22 cellular contexts compared by ENCODE assay signal in the genomic region with DNA sequence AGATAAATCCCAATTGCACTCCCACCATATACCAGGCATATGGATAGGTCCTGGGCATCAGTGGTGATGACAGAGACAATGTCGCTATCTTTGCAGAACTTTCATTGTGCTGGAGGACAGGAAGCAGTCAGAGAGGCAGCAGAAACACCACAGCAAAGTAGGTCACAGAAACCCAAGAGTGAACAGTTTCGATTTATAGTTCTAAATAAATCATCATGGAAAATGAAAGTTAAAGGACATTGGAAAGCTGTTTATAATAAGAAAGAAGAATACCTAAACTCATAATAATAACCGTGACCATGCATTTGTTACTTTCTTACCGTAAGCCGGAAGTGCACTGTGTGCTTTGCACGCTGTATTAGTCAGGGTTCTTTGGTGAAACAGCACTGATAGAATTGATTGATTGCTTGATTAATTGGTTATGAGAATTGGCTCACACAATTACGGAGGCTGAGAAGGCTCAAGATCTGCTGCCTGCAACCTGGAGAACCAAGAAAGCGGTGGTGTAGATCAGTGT. TPM values are rescaled to one million over a fixed set of nuclear protein-coding genes. Genes with fewer than 3 reads are reported as not detected.
DNase-seq lines count a peak whose midpoint lies in the region; ATAC-seq and TF ChIP-seq lines count a peak whose summit lies in the region.
"Had no signal": no experiment of that assay in that cellular context is flagged by ENCODE, and none has a peak within 500 bp of the region (broad histone marks: within the 10 kb centered on the region; RNA-seq: fewer than 3 reads in every experiment).

No MANE protein-coding gene starts in this region.

- intact Hi-C loops in A673 (cut with micrococcal nuclease; ENCODE audit: unreplicated experiment), result no loop called here

- peak overlapping the region; percentile 67 for H3K27ac Mint-ChIP-seq in T-helper 2 cell treated with Interferon-gamma antibody and Interleukin-4, amounts not matched to agents 5 μg/mL and 100 μg/mL, for 36 hours
- peak overlapping the region; percentile 54 for H3K27ac Mint-ChIP-seq in activated naive CD8-positive, alpha-beta T cell treated with anti-CD3 and anti-CD28 coated beads for 36 hours
- H3K27ac Mint-ChIP-seq: dendritic cell treated with granulocyte-macrophage colony-stimulating factor and Interleukin-4, amounts not matched to agents 40 ng/mL and 50 ng/mL, for 4 days; mesothelial cell of epicardium; stimulated activated memory B cell treated with anti-CD40 and anti-IgM and Interleukin-4, amounts not matched to agents 10 μg/mL and 1 μg/mL and 100 μg/mL, for 72 hours had no signal

- CTCF ChIA-PET in A673 (lab: Charles Lee), result no interaction called here

- no peaks in the 10 kb centered on the region for H3K4me1 ChIP-seq in A673 (ENCODE audit: insufficient read depth, low read length, poor library complexity, severe bottlenecking)
- H3K4me1 ChIP-seq: Caco-2, esophagus muscularis mucosa, right lobe of liver had no signal

- no peaks in the 10 kb centered on the region for H3K9me3 Mint-ChIP-seq in T-helper 2 cell treated with Interferon-gamma antibody and Interleukin-4, amounts not matched to agents 5 μg/mL and 100 μg/mL, for 36 hours
- H3K9me3 Mint-ChIP-seq in activated naive CD8-positive, alpha-beta T cell treated with anti-CD3 and anti-CD28 coated beads for 36 hours, result peaks cover 3% of the 10 kb centered on the region
- H3K9me3 Mint-ChIP-seq: dendritic cell treated with granulocyte-macrophage colony-stimulating factor and Interleukin-4, amounts not matched to agents 40 ng/mL and 50 ng/mL, for 4 days; mesothelial cell of epicardium had no signal

- no peaks in the 10 kb centered on the region for H3K36me3 ChIP-seq in A673 (ENCODE audit: insufficient read depth, low read length, poor library complexity, severe bottlenecking)
- H3K36me3 ChIP-seq: esophagus muscularis mucosa, right lobe of liver had no signal

- H3K4me3 Mint-ChIP-seq in T-helper 2 cell treated with Interferon-gamma antibody and Interleukin-4, amounts not matched to agents 5 μg/mL and 100 μg/mL, for 36 hours, result peak overlapping the region; percentile 32
- H3K4me3 Mint-ChIP-seq in activated naive CD8-positive, alpha-beta T cell treated with anti-CD3 and anti-CD28 coated beads for 36 hours, result no peak overlapping the region
- H3K4me3 Mint-ChIP-seq: dendritic cell treated with granulocyte-macrophage colony-stimulating factor and Interleukin-4, amounts not matched to agents 40 ng/mL and 50 ng/mL, for 4 days; mesothelial cell of epicardium; stimulated activated memory B cell treated with anti-CD40 and anti-IgM and Interleukin-4, amounts not matched to agents 10 μg/mL and 1 μg/mL and 100 μg/mL, for 72 hours had no signal

- DNase-seq in activated naive CD4-positive, alpha-beta T cell treated with Interleukin-2 at 50 U/mL for 16 hours, result peak; percentile 46
- no peak for DNase-seq in activated naive CD4-positive, alpha-beta T cell treated with anti-CD3 and anti-CD28 coated beads, Interleukin-2, amount 50 U/mL, for 16 hours
- no peak for DNase-seq in T-helper 2 cell treated with Interferon-gamma antibody and Interleukin-4, amounts not matched to agents 5 μg/mL and 100 μg/mL, for 36 hours (ENCODE audit: low spot score)
- no peak for DNase-seq in activated naive CD8-positive, alpha-beta T cell treated with anti-CD3 and anti-CD28 coated beads for 36 hours
- no peak for DNase-seq in stimulated activated naive CD8-positive, alpha-beta T cell treated with anti-CD3 and anti-CD28 coated beads, Interleukin-15, Interleukin-2, amounts not matched to agents 100 U/mL and 50 U/mL, for 24 hours
- DNase-seq in NCI-H345 (lab: John Stamatoyannopoulos, UW) (no peak), AG08396 (ENCODE audit: low spot score) (no peak), A673 (ENCODE audit: low spot score) (no peak)
- DNase-seq: Caco-2, glutamatergic neuron, H7, MV-4-11, NCI-H2081 treated with DMSO at 0.1 percent for 48 hours, NCI-H526 treated with DMSO at 0.1 percent for 48 hours, nucleus accumbens, right lobe of liver, SK-N-SH had no signal

- peak; percentile 76 for ATAC-seq in stimulated activated naive CD8-positive, alpha-beta T cell treated with anti-CD3 and anti-CD28 coated beads, Interleukin-15, Interleukin-2, amounts not matched to agents 100 U/mL and 50 U/mL, for 24 hours
- ATAC-seq: right lobe of liver; stimulated activated memory B cell treated with anti-CD40 and anti-IgM and Interleukin-4, amounts not matched to agents 10 μg/mL and 1 μg/mL and 100 μg/mL, for 72 hours had no signal

- H3K27me3 Mint-ChIP-seq in T-helper 2 cell treated with Interferon-gamma antibody and Interleukin-4, amounts not matched to agents 5 μg/mL and 100 μg/mL, for 36 hours (ENCODE audit: low read depth), result peaks cover 3% of the 10 kb centered on the region
- no peaks in the 10 kb centered on the region for H3K27me3 Mint-ChIP-seq in activated naive CD8-positive, alpha-beta T cell treated with anti-CD3 and anti-CD28 coated beads for 36 hours
- H3K27me3 Mint-ChIP-seq: stimulated activated memory B cell treated with anti-CD40 and anti-IgM and Interleukin-4, amounts not matched to agents 10 μg/mL and 1 μg/mL and 100 μg/mL, for 72 hours had no signal

- BruUV-seq in A673 (replicated peaks; lab: Mats Ljungman, UMichigan), result no TSS peak

- POLR2A ChIA-PET in A673 (lab: Charles Lee; ENCODE audit: low non-redundant PET), result no interaction called here

- peaks cover 11% of the 10 kb centered on the region for H3K4me1 Mint-ChIP-seq in T-helper 2 cell treated with Interferon-gamma antibody and Interleukin-4, amounts not matched to agents 5 μg/mL and 100 μg/mL, for 36 hours (ENCODE audit: low read depth)
- peaks cover 10% of the 10 kb centered on the region for H3K4me1 Mint-ChIP-seq in activated naive CD8-positive, alpha-beta T cell treated with anti-CD3 and anti-CD28 coated beads for 36 hours
- H3K4me1 Mint-ChIP-seq: mesothelial cell of epicardium had no signal

- H3K36me3 Mint-ChIP-seq in T-helper 2 cell treated with Interferon-gamma antibody and Interleukin-4, amounts not matched to agents 5 μg/mL and 100 μg/mL, for 36 hours (ENCODE audit: low read depth), result peaks cover 11% of the 10 kb centered on the region
- H3K36me3 Mint-ChIP-seq in activated naive CD8-positive, alpha-beta T cell treated with anti-CD3 and anti-CD28 coated beads for 36 hours, result peaks cover 2% of the 10 kb centered on the region
- H3K36me3 Mint-ChIP-seq: mesothelial cell of epicardium had no signal

- H3K27ac ChIP-seq in A673 (ENCODE audit: low read depth, low read length, poor library complexity, severe bottlenecking), result no peak overlapping the region
- H3K27ac ChIP-seq: esophagus muscularis mucosa, right lobe of liver, VCaP had no signal

- H3K27me3 ChIP-seq in A673 (replicated peaks; ENCODE audit: insufficient read depth, low read depth, low read length, poor library complexity), result no peaks in the 10 kb centered on the region
- H3K27me3 ChIP-seq: esophagus muscularis mucosa, right lobe of liver had no signal

- H3K9me3 ChIP-seq in A673 (ENCODE audit: low read depth, low read length, poor library complexity, severe bottlenecking), result no peaks in the 10 kb centered on the region
- H3K9me3 ChIP-seq: Caco-2, esophagus muscularis mucosa, right lobe of liver, SK-N-SH had no signal

- no peak for TF ChIP-seq CTCF in A673 (conservative IDR thresholded peaks at IDR 0.05; ENCODE audit: low read depth, low read length)

- H3K4me3 ChIP-seq in A673 (ENCODE audit: low read depth, low read length, poor library complexity, severe bottlenecking), result no peak overlapping the region
- H3K4me3 ChIP-seq: esophagus muscularis mucosa, right lobe of liver had no signal

RNA-seq across cellular contexts. Expression of a gene that starts 38.9 kb away (rescaled TPM):
- 10 to 100 TPM; 16.4 to 17.4 TPM for total RNA-seq in activated naive CD8-positive, alpha-beta T cell treated with anti-CD3 and anti-CD28 coated beads for 36 hours
- total RNA-seq in A673 (2021), result not detected in 2 replicates
- total RNA-seq: H7 had no signal

Comparison
In these comparisons a context has a peak if more than half of its experiments do, and no peak if none do; other contexts are left out.
1. RNA of a gene that starts 38.9 kb away (total RNA-seq): 16.4 to 17.4 TPM in activated naive CD8-positive, alpha-beta T cell treated with anti-CD3 and anti-CD28 coated beads for 36 hours; not detected in A673; every median in the first group is over 10 times any median in the second.